16 cellular contexts compared by ENCODE assay signal in the genomic region with DNA sequence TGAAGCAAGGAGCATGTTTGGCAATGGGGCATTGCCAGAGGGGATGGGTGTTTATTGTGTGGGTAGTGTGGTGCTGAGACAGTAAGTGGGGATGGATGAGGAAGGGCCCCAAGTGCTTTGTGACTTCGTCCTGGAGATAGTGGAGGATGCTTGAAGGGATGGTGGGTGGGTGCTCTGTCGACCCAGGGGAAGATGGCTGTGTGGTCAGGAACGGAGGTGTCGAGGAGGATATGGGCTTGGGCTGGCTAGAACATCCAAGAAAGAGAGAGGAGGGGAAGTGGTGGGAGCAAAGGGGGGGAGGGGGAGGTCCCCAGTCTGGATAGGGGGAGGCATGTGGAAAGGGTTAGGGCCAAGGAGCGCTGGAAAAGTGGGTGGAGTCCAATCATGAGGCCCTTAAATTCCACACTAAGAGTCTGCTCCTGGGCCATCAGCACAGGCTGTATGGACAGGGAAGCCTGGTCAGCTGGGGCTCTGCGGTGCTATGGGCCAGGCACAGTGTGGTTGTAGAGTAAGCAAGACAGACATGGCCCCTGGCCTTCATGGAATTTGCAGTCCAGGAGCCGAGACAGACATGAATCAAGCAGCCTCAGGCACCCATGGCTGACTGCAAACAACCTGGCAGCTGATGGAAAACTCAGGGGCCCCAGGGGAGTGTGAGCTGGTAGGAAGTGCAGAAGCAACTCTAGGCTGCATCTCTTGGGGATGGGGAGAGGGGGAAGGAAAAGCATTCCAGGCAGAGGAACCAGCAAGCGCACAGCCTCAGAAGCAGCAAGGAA. TPM values are rescaled to one million over a fixed set of nuclear protein-coding genes. Genes with fewer than 3 reads are reported as not detected.
DNase-seq lines count a peak whose midpoint lies in the region; ATAC-seq and TF ChIP-seq lines count a peak whose summit lies in the region.
"Had no signal": no experiment of that assay in that cellular context is flagged by ENCODE, and none has a peak within 500 bp of the region (broad histone marks: within the 10 kb centered on the region; RNA-seq: fewer than 3 reads in every experiment).

No MANE protein-coding gene starts in this region.

- H3K36me3 Mint-ChIP-seq in neural progenitor cell = peaks cover 3% of the 10 kb centered on the region
- H3K36me3 Mint-ChIP-seq: CD8-positive, alpha-beta memory T cell; stimulated activated effector memory CD8-positive, alpha-beta T cell treated with anti-CD3 and anti-CD28 coated beads, Interleukin-12 subunit alpha, Interleukin-12 subunit beta, amount 100 ng/mL, for 72 hours had no signal

- no peak overlapping the region for H3K4me3 Mint-ChIP-seq in neural progenitor cell
- H3K4me3 Mint-ChIP-seq: stimulated activated effector memory CD8-positive, alpha-beta T cell treated with anti-CD3 and anti-CD28 coated beads, Interleukin-12 subunit alpha, Interleukin-12 subunit beta, amount 100 ng/mL, for 72 hours had no signal

- no peak overlapping the region for H2AFZ ChIP-seq in neural progenitor cell (replicated peaks)

- H3K27ac ChIP-seq in ascending aorta (peak overlapping the region; percentile 7 to 10), neural progenitor cell (no peak overlapping the region)
- H3K27ac ChIP-seq: neutrophil, SJSA1, upper lobe of right lung had no signal

- no peaks in the 10 kb centered on the region for H4K20me1 ChIP-seq in neural progenitor cell (ENCODE audit: low read depth)

- H3K4me1 ChIP-seq in ascending aorta (peaks cover 5 to 14% of the 10 kb centered on the region in 2 donors), neural progenitor cell (peaks cover 8% of the 10 kb centered on the region)
- H3K4me1 ChIP-seq: SJSA1, upper lobe of right lung had no signal

- no peaks in the 10 kb centered on the region for H3K79me2 ChIP-seq in neural progenitor cell (ENCODE audit: low read depth)

- no peak overlapping the region for H3K4me2 ChIP-seq in neural progenitor cell

- peaks cover 15% of the 10 kb centered on the region for H3K9me3 Mint-ChIP-seq in neural progenitor cell
- H3K9me3 Mint-ChIP-seq: stimulated activated effector memory CD8-positive, alpha-beta T cell treated with anti-CD3 and anti-CD28 coated beads, Interleukin-12 subunit alpha, Interleukin-12 subunit beta, amount 100 ng/mL, for 72 hours had no signal

- intact Hi-C loops in ascending aorta (cut with DNase I) = no loop called here

- DNase-seq in ELF-1 (ENCODE audit: low read depth, low spot score) (peak; percentile 94), NCI-H2171 treated with DMSO at 0.1 percent for 48 hours (lab: John Stamatoyannopoulos, UW) (peak; percentile 86), ascending aorta (ENCODE audit: low spot score in 2 of 2) (no peak), neural progenitor cell (ENCODE audit: low spot score) (no peak), NOMO-1 (lab: John Stamatoyannopoulos, UW; ENCODE audit: unreplicated experiment in 2 of 2) (no peak), NOMO-1 treated with dmso at 0.1 percent for 144 hours (lab: John Stamatoyannopoulos, UW; ENCODE audit: unreplicated experiment) (no peak)
- DNase-seq in activated CD4-positive, alpha-beta T cell treated with anti-CD3 and anti-CD28 coated beads for 48 hours = no peak
- DNase-seq: CD8-positive, alpha-beta memory T cell; MV-4-11; NK-92 treated with Interleukin-12 subunit alpha and Interleukin-12 subunit beta, amount 100 ng/mL, for 24 hours; upper lobe of right lung had no signal

- no peak overlapping the region for H3K9ac ChIP-seq in neural progenitor cell

- peaks cover 16% of the 10 kb centered on the region for H3K4me1 Mint-ChIP-seq in neural progenitor cell
- H3K4me1 Mint-ChIP-seq: CD8-positive, alpha-beta memory T cell; stimulated activated effector memory CD8-positive, alpha-beta T cell treated with anti-CD3 and anti-CD28 coated beads, Interleukin-12 subunit alpha, Interleukin-12 subunit beta, amount 100 ng/mL, for 72 hours had no signal

- H3K27ac Mint-ChIP-seq in neural progenitor cell = peak overlapping the region; percentile 26
- H3K27ac Mint-ChIP-seq: stimulated activated effector memory CD8-positive, alpha-beta T cell treated with anti-CD3 and anti-CD28 coated beads, Interleukin-12 subunit alpha, Interleukin-12 subunit beta, amount 100 ng/mL, for 72 hours had no signal

- no peak overlapping the region for H3K4me3 ChIP-seq in ascending aorta
- no peak overlapping the region for H3K4me3 ChIP-seq in neural progenitor cell
- H3K4me3 ChIP-seq: SJSA1, upper lobe of right lung had no signal

- no peaks in the 10 kb centered on the region for H3K36me3 ChIP-seq in ascending aorta
- no peaks in the 10 kb centered on the region for H3K36me3 ChIP-seq in neural progenitor cell
- H3K36me3 ChIP-seq: neutrophil, upper lobe of right lung had no signal

- no peaks in the 10 kb centered on the region for H3K27me3 ChIP-seq in ascending aorta
- H3K27me3 ChIP-seq in neural progenitor cell = no peaks in the 10 kb centered on the region
- H3K27me3 ChIP-seq: neutrophil, SJSA1, upper lobe of right lung had no signal

- ATAC-seq in GM21576 (IDR thresholded peaks at IDR 0.05; ENCODE audit: unreplicated experiment) = no peak
- ATAC-seq: stimulated activated effector memory CD8-positive, alpha-beta T cell treated with anti-CD3 and anti-CD28 coated beads, Interleukin-12 subunit alpha, Interleukin-12 subunit beta, amount 100 ng/mL, for 72 hours; upper lobe of right lung had no signal

- H3K27me3 Mint-ChIP-seq in neural progenitor cell (ENCODE audit: insufficient read depth, low read depth) = peaks cover 13% of the 10 kb centered on the region

- TF ChIP-seq CTCF in ascending aorta (IDR thresholded peaks at IDR 0.05) = no peak
- TF ChIP-seq CTCF in neural progenitor cell (IDR thresholded peaks at IDR 0.05) = no peak

- no peaks in the 10 kb centered on the region for H3F3A ChIP-seq in neural progenitor cell (ENCODE audit: low read depth)

- H3K9me3 ChIP-seq in ascending aorta = no peaks in the 10 kb centered on the region
- H3K9me3 ChIP-seq in neural progenitor cell (ENCODE audit: low read depth) = no peaks in the 10 kb centered on the region

RNA-seq across cellular contexts. Expression of a gene that starts 36.3 kb away (rescaled TPM):
- not detected for total RNA-seq in ascending aorta
- total RNA-seq in neural progenitor cell (ENCODE audit: low replicate concordance) = not detected in 2 replicates
- total RNA-seq: activated CD8-positive, alpha-beta memory T cell treated with anti-CD3 and anti-CD28 coated beads for 36 hours; CD8-positive, alpha-beta memory T cell; upper lobe of right lung had no signal

Comparison
In these comparisons a context has a peak if more than half of its experiments do, and no peak if none do; other contexts are left out.
1. DNase-seq: peak in ELF-1 (single experiment) and NCI-H2171 treated with DMSO at 0.1 percent for 48 hours (single experiment); none in ascending aorta (0 of 2), neural progenitor cell (single experiment), NOMO-1 (0 of 2), activated CD4-positive, alpha-beta T cell treated with anti-CD3 and anti-CD28 coated beads for 48 hours (single experiment) and NOMO-1 treated with dmso at 0.1 percent for 144 hours (single experiment).